8 cellular contexts compared by ENCODE assay signal in genomic region chr21:42652527-42653491, GRCh38. TPM values are rescaled to one million over a fixed set of nuclear protein-coding genes. Genes with fewer than 3 reads are reported as not detected.
DNase-seq lines count a peak whose midpoint lies in the region; ATAC-seq, FAIRE-seq and TF ChIP-seq lines count a peak whose summit lies in the region.

No MANE protein-coding gene starts in this region.

- H3K27ac ChIP-seq in PC-3 (ENCODE audit: low read length) (no peak overlapping the region), H1 (ENCODE audit: low read depth, low read length) (0 out of 2 replicates have a peak overlapping the region, but pooled peaks have one; percentile 31), mesendoderm (ENCODE audit: low read depth, low read length) (peak overlapping the region; percentile 40), tibial nerve (peak overlapping the region; percentile 35 to 93 (median 86))

- H3K4me3 Mint-ChIP-seq in activated CD4-positive, alpha-beta T cell treated with anti-CD3 and anti-CD28 coated beads for 36 hours, result peak overlapping the region; percentile 68

- H3K79me2 ChIP-seq in PC-3 (ENCODE audit: low read length), result no peaks in the 10 kb centered on the region
- peaks cover 0 to 34% of the 10 kb centered on the region in 2 experiments; a peak in 2 of 4 replicates for H3K79me2 ChIP-seq in H1 (ENCODE audit: control insufficient read depth in 1 of 2, insufficient read depth in 2 of 2, low read length in 2 of 2)
- H3K79me2 ChIP-seq in mesendoderm (ENCODE audit: control insufficient read depth, insufficient read depth, low read length), result peaks cover 35% of the 10 kb centered on the region

- H3K23ac ChIP-seq in H1 (ENCODE audit: insufficient read length) (no peak overlapping the region), mesendoderm (ENCODE audit: low read length) (peak overlapping the region; percentile 83)

- H3K36me3 ChIP-seq in PC-3 (ENCODE audit: low read depth, low read length) (no peaks in the 10 kb centered on the region), H1 (ENCODE audit: control insufficient read depth in 2 of 4, insufficient read depth in 4 of 4, low read length in 3 of 4) (peaks cover 0 to 4% (median 0%) of the 10 kb centered on the region in 4 experiments; a peak in 3 of 8 replicates), mesendoderm (ENCODE audit: control insufficient read depth, insufficient read depth, low read length) (no peaks in the 10 kb centered on the region), tibial nerve (no peaks in the 10 kb centered on the region)

- no peak overlapping the region for H3K4ac ChIP-seq in H1 (replicated peaks; ENCODE audit: insufficient read length, low read depth, low read length)
- peak overlapping the region; percentile 46 for H3K4ac ChIP-seq in mesendoderm (ENCODE audit: low read depth, low read length)

- no peaks in the 10 kb centered on the region for H3K9me3 Mint-ChIP-seq in activated CD4-positive, alpha-beta T cell treated with anti-CD3 and anti-CD28 coated beads for 36 hours (ENCODE audit: low read depth)

- H2BK120ac ChIP-seq in H1 (replicated peaks; ENCODE audit: low read depth, low read length), result no peak overlapping the region
- no peak overlapping the region for H2BK120ac ChIP-seq in mesendoderm (ENCODE audit: low read depth, low read length)

- H4K8ac ChIP-seq in H1 (ENCODE audit: extremely low read depth, insufficient read depth, low read length) (peak overlapping the region; percentile 86), mesendoderm (ENCODE audit: low read depth, low read length) (no peak overlapping the region)

- no peak for TF ChIP-seq POLR2A in H1 (IDR thresholded peaks at IDR 0.05; ENCODE audit: control extremely low read depth in 1 of 2, low read depth in 2 of 2, low read length in 2 of 2)
- TF ChIP-seq POLR2A in tibial nerve (IDR thresholded peaks at IDR 0.05), result peak in 1 of 2 donors; percentile 23

- peak; percentile 42 to 62; a peak in 3 of 4 replicates for TF ChIP-seq RAD21 in H1 (IDR thresholded peaks at IDR 0.05 in 1 of 2, conservative IDR thresholded peaks at IDR 0.05 in 1 of 2; ENCODE audit: low read depth in 2 of 2, low read length in 2 of 2)

- TF ChIP-seq CTCF in PC-3 (conservative IDR thresholded peaks at IDR 0.05; ENCODE audit: low read depth, low read length), result peak; percentile 52
- peak in 2 of 3 experiments; percentile 64 to 66; a peak in 3 of 4 replicates for TF ChIP-seq CTCF in H1 (IDR thresholded peaks at IDR 0.05; ENCODE audit: control extremely low read depth in 1 of 3, insufficient read depth in 1 of 3, low read depth in 1 of 3, low read length in 3 of 3)
- peak; percentile 30 to 75 (median 62) for TF ChIP-seq CTCF in tibial nerve (IDR thresholded peaks at IDR 0.05)
- no peak for TF ChIP-seq CTCF in GM10248 (IDR thresholded peaks at IDR 0.05; ENCODE audit: control extremely low read depth, extremely low read depth, low read depth, missing control alignments)

- FAIRE-seq in H1 (lab: Jason Lieb, UNC), result no peak

- H4K5ac ChIP-seq in H1 (ENCODE audit: insufficient read length, low read depth, low read length) (peak overlapping the region; percentile 54), mesendoderm (ENCODE audit: low read length) (no peak overlapping the region)

- WGBS in H1 (ENCODE audit: extremely low coverage in 1 of 2, insufficient coverage in 1 of 2, insufficient read length in 1 of 2, insufficient replicate concordance in 2 of 2, low coverage in 1 of 2, low lambda C conversion rate in 2 of 2, missing lambda C conversion rate in 1 of 2), 2 experiments, result 7% methylated on average over 39 of the region's 44 CpGs; no CpG with 5 or more reads in 1 of the 2 experiments
- WGBS in mesendoderm (ENCODE audit: extremely low coverage, insufficient coverage, low lambda C conversion rate), result no CpG with 5 or more reads among the region's 44 CpGs
- WGBS in tibial nerve, 2 donors, result 7 to 8% methylated on average over 41 to 44 of the region's 44 CpGs

- H3K27ac Mint-ChIP-seq in activated CD4-positive, alpha-beta T cell treated with anti-CD3 and anti-CD28 coated beads for 36 hours, result peak overlapping the region; percentile 39

- H3K23me2 ChIP-seq in H1 (ENCODE audit: low read depth, low read length), result peaks cover 12% of the 10 kb centered on the region; the same call in 1 of the 2 replicates

- H4K91ac ChIP-seq in H1 (replicated peaks; ENCODE audit: insufficient read length, low read length), result peak overlapping the region; percentile 75

- no peak overlapping the region for H3K4me3 ChIP-seq in PC-3 (ENCODE audit: low read length)
- peak overlapping the region; percentile 64 to 92 (median 76) for H3K4me3 ChIP-seq in H1 (ENCODE audit: extremely low read depth in 1 of 4, insufficient read depth in 2 of 4, low read depth in 3 of 4, low read length in 4 of 4)
- H3K4me3 ChIP-seq in mesendoderm (ENCODE audit: low read length), result peak overlapping the region; percentile 49
- peak overlapping the region; percentile 39 to 84 (median 55) for H3K4me3 ChIP-seq in tibial nerve

- ATAC-seq in activated CD4-positive, alpha-beta T cell treated with anti-CD3 and anti-CD28 coated beads for 36 hours, result no peak
- peak; percentile 72 for ATAC-seq in PC-3

- 0 out of 2 replicates have a peak overlapping the region, but pooled peaks have one; percentile 1 for H2BK12ac ChIP-seq in H1 (ENCODE audit: low read depth, low read length)

- H3K56ac ChIP-seq in H1 (replicated peaks; ENCODE audit: insufficient read length, low read depth, low read length), result peak overlapping the region; percentile 79
- peak overlapping the region; percentile 92 for H3K56ac ChIP-seq in mesendoderm (ENCODE audit: low read length)

- H3K4me2 ChIP-seq in PC-3 (ENCODE audit: low read length) (no peak overlapping the region), H1 (ENCODE audit: insufficient read depth in 1 of 2, low read depth in 2 of 2, low read length in 2 of 2) (peak overlapping the region; percentile 96 to 98), mesendoderm (ENCODE audit: low read length) (peak overlapping the region; percentile 30)

- POLR2A ChIA-PET in activated CD4-positive, alpha-beta T cell treated with anti-CD3 and anti-CD28 coated beads for 36 hours (lab: Charles Lee), result no interaction called here
- POLR2A ChIA-PET in PC-3 (lab: Charles Lee; ENCODE audit: unreplicated experiment) (no interaction called here), H1 (lab: Charles Lee; ENCODE audit: partially characterized antibody) (interaction anchor here (1.1 to 2.1 kb wide), 6 partner anchors 9 to 627 kb away, joined by 3 to 6 read pairs (median 4); no protein-coding TSS in a partner anchor), GM10248 (lab: Yijun Ruan, JAX) (no interaction called here)

- H3K79me1 ChIP-seq in H1 (ENCODE audit: low read depth, low read length) (peaks cover 18% of the 10 kb centered on the region), mesendoderm (ENCODE audit: low read length) (peaks cover 9% of the 10 kb centered on the region)

- peak overlapping the region; percentile 86; the same call in 1 of the 2 replicates for H2BK20ac ChIP-seq in H1 (ENCODE audit: low read length)

- H4K20me1 ChIP-seq in PC-3 (ENCODE audit: low read length) (no peaks in the 10 kb centered on the region), H1 (replicated peaks in 1 of 2; ENCODE audit: control insufficient read depth in 1 of 2, insufficient read depth in 2 of 2, low read length in 2 of 2) (peaks cover 14 to 19% of the 10 kb centered on the region in 2 experiments)

- DNase-seq in activated CD4-positive, alpha-beta T cell treated with anti-CD3 and anti-CD28 coated beads for 36 hours, result no peak
- DNase-seq in activated CD4-positive, alpha-beta T cell treated with anti-CD3 and anti-CD28 coated beads, Interleukin-2, amount 50 U/mL, for 4 hours, result no peak
- DNase-seq in PC-3 (peak; percentile 41), H1 (ENCODE audit: low read depth in 1 of 2, low spot score in 2 of 2) (peak in 1 of 2 experiments; percentile 75), mesendoderm (peak; percentile 76), tibial nerve (ENCODE audit: low spot score in 2 of 2) (peak; percentile 32 to 43), GM10248 (ENCODE audit: extremely low spot score) (no peak), NCI-H510A (lab: John Stamatoyannopoulos, UW) (no peak)

- H3K18ac ChIP-seq in H1 (ENCODE audit: extremely low read depth, low read length) (peak overlapping the region; percentile 71), mesendoderm (ENCODE audit: low read length) (peak overlapping the region; percentile 57)

- peaks cover 3% of the 10 kb centered on the region for H3K27me3 Mint-ChIP-seq in activated CD4-positive, alpha-beta T cell treated with anti-CD3 and anti-CD28 coated beads for 36 hours

- H3K14ac ChIP-seq in H1 (ENCODE audit: insufficient read length), result no peak overlapping the region

- H3K4me1 Mint-ChIP-seq in activated CD4-positive, alpha-beta T cell treated with anti-CD3 and anti-CD28 coated beads for 36 hours, result peaks cover 17% of the 10 kb centered on the region

- H3F3A ChIP-seq in PC-3 (ENCODE audit: low read length, unreplicated experiment), result no peaks in the 10 kb centered on the region

- peaks cover 23% of the 10 kb centered on the region for H3K4me1 ChIP-seq in PC-3 (ENCODE audit: insufficient read depth, low read length)
- peaks cover 13 to 41% (median 36%) of the 10 kb centered on the region in 4 experiments for H3K4me1 ChIP-seq in H1 (replicated peaks in 1 of 4; ENCODE audit: control insufficient read depth in 3 of 4, insufficient read depth in 4 of 4, low read length in 3 of 4)
- peaks cover 11% of the 10 kb centered on the region for H3K4me1 ChIP-seq in mesendoderm (ENCODE audit: control insufficient read depth, low read depth, low read length)
- peaks cover 0 to 62% (median 25%) of the 10 kb centered on the region in 4 donors for H3K4me1 ChIP-seq in tibial nerve

- no peaks in the 10 kb centered on the region for H3K9me2 ChIP-seq in PC-3 (replicated peaks; ENCODE audit: low read length)

- no TSS peak for BruUV-seq in PC-3 (replicated peaks; lab: Mats Ljungman, UMichigan)

- H3K9ac ChIP-seq in PC-3 (ENCODE audit: low read length) (no peak overlapping the region), H1 (replicated peaks in 1 of 4; ENCODE audit: extremely low read depth in 1 of 4, low read depth in 3 of 4, low read length in 3 of 4) (peak overlapping the region in 2 of 4 experiments; percentile 8 to 32; a peak in 2 of 7 replicates), mesendoderm (ENCODE audit: low read length) (peak overlapping the region; percentile 82)

- intact Hi-C loops in activated CD4-positive, alpha-beta T cell treated with anti-CD3 and anti-CD28 coated beads for 36 hours (cut with DNase I, micrococcal nuclease), result loop anchor here in 1 of 2 experiments (2.0 to 5.0 kb wide), 2 partner anchors 166 to 179 kb away; no protein-coding TSS in a partner anchor
- intact Hi-C loops in PC-3 (cut with micrococcal nuclease), result loop anchor here (5.0 kb wide), 1 partner anchor 164 kb away; no protein-coding TSS in a partner anchor

- H2AK5ac ChIP-seq in H1 (ENCODE audit: low read depth, low read length), result 0 out of 2 replicates have a peak overlapping the region, but pooled peaks have one; percentile 2
- H2AK5ac ChIP-seq in mesendoderm (ENCODE audit: low read length), result no peak overlapping the region

- no peaks in the 10 kb centered on the region for H3K9me3 ChIP-seq in PC-3 (ENCODE audit: low read length)
- H3K9me3 ChIP-seq in H1 (ENCODE audit: insufficient read depth in 2 of 2, low read depth in 1 of 2, low read length in 1 of 2), result no peaks in the 10 kb centered on the region
- H3K9me3 ChIP-seq in tibial nerve, result no peaks in the 10 kb centered on the region

- peak overlapping the region; percentile 60; the same call in 1 of the 2 replicates for H2BK5ac ChIP-seq in H1 (ENCODE audit: low read depth, low read length)
- peak overlapping the region; percentile 17 for H2BK5ac ChIP-seq in mesendoderm (ENCODE audit: low read length)

- H3K27me3 ChIP-seq in PC-3 (ENCODE audit: low read length) (peaks cover 67% of the 10 kb centered on the region), H1 (replicated peaks in 1 of 4; ENCODE audit: control insufficient read depth in 3 of 4, extremely low read depth in 1 of 4, insufficient read depth in 3 of 4, low read length in 3 of 4) (no peaks in the 10 kb centered on the region; a peak in 2 of 7 replicates), mesendoderm (ENCODE audit: insufficient read depth, low read length, poor library complexity) (no peaks in the 10 kb centered on the region), tibial nerve (peaks cover 0 to 12% of the 10 kb centered on the region in 2 donors)

- CTCF ChIA-PET in activated CD4-positive, alpha-beta T cell treated with anti-CD3 and anti-CD28 coated beads for 36 hours (lab: Charles Lee), result interaction anchor here (0.6 to 1.5 kb wide), 4 partner anchors 27 to 226 kb away, joined by 3 read pairs; no protein-coding TSS in a partner anchor
- CTCF ChIA-PET in PC-3 (lab: Charles Lee), result interaction anchor here (0.5 kb wide), 1 partner anchor 343 kb away, joined by 5 read pairs; no protein-coding TSS in a partner anchor
- CTCF ChIA-PET in H1 (lab: Charles Lee; ENCODE audit: partially characterized antibody), result interaction anchor here (0.7 to 10.8 kb wide), 19 partner anchors 9 to 209 kb away, joined by 3 to 112 read pairs (median 4); no protein-coding TSS in a partner anchor
- CTCF ChIA-PET in GM10248 (lab: Yijun Ruan, JAX), result no interaction called here

- H3K36me3 Mint-ChIP-seq in activated CD4-positive, alpha-beta T cell treated with anti-CD3 and anti-CD28 coated beads for 36 hours (ENCODE audit: low read depth), result no peaks in the 10 kb centered on the region

- H2BK15ac ChIP-seq in H1 (ENCODE audit: low read length) (no peak overlapping the region), mesendoderm (replicated peaks; ENCODE audit: low read depth) (no peak overlapping the region)

- TF ChIP-seq EP300 in H1 (IDR thresholded peaks at IDR 0.05; ENCODE audit: borderline replicate concordance in 1 of 2, low read depth in 2 of 2, low read length in 2 of 2) (no peak), tibial nerve (IDR thresholded peaks at IDR 0.05) (peak in 1 of 2 donors; percentile 49)

- H2AFZ ChIP-seq in PC-3 (ENCODE audit: low read length) (no peak overlapping the region), H1 (ENCODE audit: low read length) (peak overlapping the region; percentile 26; the same call in 1 of the 2 replicates)

RNA-seq across cellular contexts. Expression of gene PDE9A, which starts 0.6 kb away (rescaled TPM):
- 1 to 10 TPM; 7.1 to 7.3 TPM for total RNA-seq in activated CD4-positive, alpha-beta T cell treated with anti-CD3 and anti-CD28 coated beads for 36 hours
- total RNA-seq in PC-3 (2014; rRNA removed) (0.33 and 1.3 TPM in 2 replicates), tibial nerve (10 to 100 TPM; 26.7 to 30.6 (median 28.7) TPM)
- 45.7 and 45.9 TPM in 2 replicates for total RNA-seq in H1 (2021; fragmentation: NEBNext Ultra II Directional; extraction: Animal tissue kit (Norgen Biotek cat#: 25700))
- 39.2 and 46.7 TPM in 2 replicates for polyA plus RNA-seq in H1 (2011; rRNA removed)
- 39.6 TPM for polyA plus RNA-seq in H1 (2011; cell fraction: cytosol; rRNA removed)
- polyA plus RNA-seq in H1 (2011; cell fraction: nucleus; rRNA removed), result 71.9 TPM
- polyA plus RNA-seq in H1 (2012, experiment 1 of 2), result 36.3 to 41.3 TPM (median 40.5 TPM) in 4 replicates
- 37.8 TPM for polyA plus RNA-seq in H1 (2012, experiment 2 of 2)
- polyA plus RNA-seq in H1 (2013, experiment 1 of 2), result 28.8 TPM
- polyA plus RNA-seq in H1 (2013, experiment 2 of 2), result 30.4 TPM
- polyA minus RNA-seq in H1 (2011; rRNA and poly(A)+ RNA removed), result 22.5 and 33.8 TPM in 2 replicates
- 25.3 TPM for polyA minus RNA-seq in H1 (2011; cell fraction: cytosol; rRNA and poly(A)+ RNA removed)
- 43.2 TPM for polyA minus RNA-seq in H1 (2011; cell fraction: nucleus; rRNA and poly(A)+ RNA removed)
- 36.9 TPM for polyA plus RNA-seq in mesendoderm (2013, experiment 1 of 2)
- polyA plus RNA-seq in mesendoderm (2013, experiment 2 of 2), result 38.7 TPM

Comparison
In these comparisons a context has a peak if more than half of its experiments do, and no peak if none do; other contexts are left out.
1. DNase-seq: peak in PC-3 (single experiment), mesendoderm (single experiment) and tibial nerve (2 of 2); none in activated CD4-positive, alpha-beta T cell treated with anti-CD3 and anti-CD28 coated beads for 36 hours (single experiment), activated CD4-positive, alpha-beta T cell treated with anti-CD3 and anti-CD28 coated beads, Interleukin-2, amount 50 U/mL, for 4 hours (0 of 2), GM10248 (single experiment) and NCI-H510A (single experiment).